Comparison of ENCODE assay signal across 8 cellular contexts in genomic region chr3:120559228-120560061, GRCh38. TPM values are rescaled to one million over a fixed set of nuclear protein-coding genes. Genes with fewer than 3 reads are reported as not detected.
DNase-seq lines count a peak whose midpoint lies in the region; ATAC-seq, FAIRE-seq and TF ChIP-seq lines count a peak whose summit lies in the region.
"Had no signal": no experiment of that assay in that cellular context is flagged by ENCODE, and none has a peak within 500 bp of the region (broad histone marks: within the 10 kb centered on the region; RNA-seq: fewer than 3 reads in every experiment).

No MANE protein-coding gene starts in this region.

- whole genome bisulfite sequencing in GM23248 (ENCODE audit: low coverage in 1 of 2, low lambda C conversion rate in 2 of 2, missing lambda C conversion rate in 2 of 2), 2 experiments: 3 to 4% methylated on average over 14 to 15 of the region's 15 CpGs
- 3 to 4% methylated on average over 15 of the region's 15 CpGs for WGBS in aorta, 2 donors

- H3K4me1 ChIP-seq in GM23248 (ENCODE audit: insufficient read depth): peaks cover 26% of the 10 kb centered on the region
- H3K4me1 ChIP-seq in KMS-11 (ENCODE audit: low read depth, poor library complexity, severe bottlenecking): peaks cover 25% of the 10 kb centered on the region
- H3K4me1 ChIP-seq in endothelial cell of umbilical vein (ENCODE audit: control insufficient read depth, extremely low read depth, insufficient read depth, low read length): peaks cover 26% of the 10 kb centered on the region
- peaks cover 49% of the 10 kb centered on the region for H3K4me1 ChIP-seq in muscle layer of colon (ENCODE audit: insufficient read depth, low read length)
- H3K4me1 ChIP-seq in aorta (ENCODE audit: control insufficient read depth in 1 of 2, insufficient read depth in 2 of 2, low read length in 2 of 2): no peaks in the 10 kb centered on the region

- peak overlapping the region; percentile 99 for H3K4me2 ChIP-seq in GM23248 (ENCODE audit: unreplicated experiment)
- H3K4me2 ChIP-seq in KMS-11: peak overlapping the region; percentile 97
- H3K4me2 ChIP-seq in endothelial cell of umbilical vein (ENCODE audit: insufficient read depth, low read length): peak overlapping the region; percentile 87

- H3K9me3 ChIP-seq in GM23248 (ENCODE audit: low read depth) (no peaks in the 10 kb centered on the region), endothelial cell of umbilical vein (replicated peaks; ENCODE audit: control insufficient read depth, insufficient read depth, low read length) (no peaks in the 10 kb centered on the region), muscle layer of colon (ENCODE audit: low read length) (no peaks in the 10 kb centered on the region), aorta (ENCODE audit: control insufficient read depth, low read length) (no peaks in the 10 kb centered on the region)

- H3F3A ChIP-seq in GM23248 (ENCODE audit: insufficient read depth): peaks cover 18% of the 10 kb centered on the region

- peak; percentile 80 for FAIRE-seq in endothelial cell of umbilical vein (lab: Jason Lieb, UNC)
- FAIRE-seq: endometrium had no signal

- no peaks in the 10 kb centered on the region for H3K36me3 Mint-ChIP-seq in T-cell

- peaks cover 8 to 11% of the 10 kb centered on the region in 2 donors for H3K27me3 Mint-ChIP-seq in T-cell

- H4K20me1 ChIP-seq in GM23248 (ENCODE audit: insufficient read depth) (no peaks in the 10 kb centered on the region), KMS-11 (ENCODE audit: insufficient read depth) (no peaks in the 10 kb centered on the region), endothelial cell of umbilical vein (replicated peaks; ENCODE audit: control insufficient read depth, extremely low read depth, insufficient read depth, low read length) (no peaks in the 10 kb centered on the region)

- H3K79me2 ChIP-seq in GM23248 (ENCODE audit: insufficient read depth) (peaks cover 9% of the 10 kb centered on the region; the same call in 1 of the 2 replicates), KMS-11 (ENCODE audit: insufficient read depth, low read depth) (no peaks in the 10 kb centered on the region), endothelial cell of umbilical vein (ENCODE audit: control insufficient read depth, insufficient read depth, low read length) (no peaks in the 10 kb centered on the region)

- peak overlapping the region; percentile 52 to 70 (median 56) for H3K4me3 Mint-ChIP-seq in T-cell

- H3K9me1 ChIP-seq in endothelial cell of umbilical vein (replicated peaks; ENCODE audit: control insufficient read depth, extremely low read depth, insufficient read depth, low read length): no peaks in the 10 kb centered on the region

- H3K9ac ChIP-seq in GM23248 (peak overlapping the region; percentile 97), KMS-11 (peak overlapping the region; percentile 89), endothelial cell of umbilical vein (replicated peaks; ENCODE audit: extremely low read depth, insufficient read depth, low read length) (peak overlapping the region; percentile 96), muscle layer of colon (ENCODE audit: low read length) (peak overlapping the region; percentile 74)

- H2AFZ ChIP-seq in GM23248 (peak overlapping the region; percentile 83), KMS-11 (ENCODE audit: low read depth) (peak overlapping the region; percentile 53), endothelial cell of umbilical vein (ENCODE audit: low read depth, low read length) (peak overlapping the region; percentile 79)

- no peaks in the 10 kb centered on the region for H3K9me2 ChIP-seq in GM23248 (ENCODE audit: insufficient read depth)

- no peaks in the 10 kb centered on the region for H3K27me3 ChIP-seq in GM06990 (replicated peaks; ENCODE audit: control insufficient read depth, insufficient read depth, low read length)
- H3K27me3 ChIP-seq in GM23248 (replicated peaks; ENCODE audit: insufficient read depth): no peaks in the 10 kb centered on the region
- no peaks in the 10 kb centered on the region for H3K27me3 ChIP-seq in KMS-11 (ENCODE audit: insufficient read depth, low read depth)
- no peaks in the 10 kb centered on the region for H3K27me3 ChIP-seq in endothelial cell of umbilical vein (ENCODE audit: control insufficient read depth in 2 of 2, insufficient read depth in 2 of 2, low read length in 2 of 2)
- H3K27me3 ChIP-seq in muscle layer of colon (ENCODE audit: control insufficient read depth in 1 of 2, insufficient read depth in 2 of 2, low read length in 2 of 2): no peaks in the 10 kb centered on the region
- H3K27me3 ChIP-seq in aorta (ENCODE audit: control insufficient read depth in 1 of 2, insufficient read depth in 2 of 2, low read length in 1 of 2): no peaks in the 10 kb centered on the region

- TF ChIP-seq CTCF in GM06990 (IDR thresholded peaks at IDR 0.05; ENCODE audit: insufficient read depth, low read length, poor library complexity, severe bottlenecking): no peak
- peak; percentile 4; the same call in 1 of the 2 replicates for TF ChIP-seq CTCF in KMS-11 (conservative IDR thresholded peaks at IDR 0.05; ENCODE audit: low read depth, low read length)
- TF ChIP-seq CTCF in endothelial cell of umbilical vein (IDR thresholded peaks at IDR 0.05; ENCODE audit: extremely low read depth in 1 of 2, insufficient read depth in 1 of 2, low read depth in 1 of 2, low read length in 2 of 2): no peak

- H3K36me3 ChIP-seq in GM06990 (ENCODE audit: control insufficient read depth, insufficient read depth, low read length) (no peaks in the 10 kb centered on the region), GM23248 (ENCODE audit: low read depth) (no peaks in the 10 kb centered on the region), KMS-11 (ENCODE audit: insufficient read depth) (no peaks in the 10 kb centered on the region), endothelial cell of umbilical vein (ENCODE audit: control insufficient read depth in 2 of 2, extremely low read depth in 1 of 2, insufficient read depth in 2 of 2, low read length in 2 of 2) (no peaks in the 10 kb centered on the region), muscle layer of colon (ENCODE audit: insufficient read depth, low read length) (no peaks in the 10 kb centered on the region), aorta (ENCODE audit: control insufficient read depth in 1 of 2, insufficient read depth in 2 of 2, low read length in 1 of 2) (no peaks in the 10 kb centered on the region)

- CTCF ChIA-PET in T-cell (lab: Charles Lee) (interaction anchor here (0.6 to 4.1 kb wide), 35 partner anchors 8 to 715 kb away, joined by 3 to 46 read pairs (median 6); partner anchors contain the start of genes NDUFB4 (in 2 of the 2), GTF2E1 (in 1 of the 2), LRRC58 (in 1 of the 2) and RABL3 (in 1 of the 2)), endothelial cell of umbilical vein (lab: Charles Lee) (interaction anchor here (0.6 to 9.0 kb wide), 51 partner anchors 8 to 1677 kb away, joined by 3 to 246 read pairs (median 4); partner anchors contain the start of genes FSTL1, LRRC58 and NDUFB4)

- POLR2A ChIA-PET in T-cell (lab: Charles Lee): interaction anchor here (0.5 to 1.1 kb wide), 5 partner anchors 9 to 464 kb away, joined by 3 to 6 read pairs (median 4); partner anchors contain the start of gene NDUFB4 (in 1 of the 2)
- POLR2A ChIA-PET in endothelial cell of umbilical vein (lab: Charles Lee): interaction anchor here (0.8 to 1.5 kb wide), 3 partner anchors 139 to 142 kb away, joined by 3 to 10 read pairs (median 5); no protein-coding TSS in a partner anchor

- dilution Hi-C loops in endothelial cell of umbilical vein (cut with MboI; ENCODE audit: extremely low pct_ligation_motif_present, low sequenced_read_pairs): no loop called here

- H3K27ac ChIP-seq in GM23248 (peak overlapping the region; percentile 88), KMS-11 (0 out of 2 replicates have a peak overlapping the region, but pooled peaks have one; percentile 23), endothelial cell of umbilical vein (ENCODE audit: insufficient read depth, low read depth, low read length) (peak overlapping the region; percentile 96), muscle layer of colon (ENCODE audit: low read depth, low read length) (peak overlapping the region; percentile 85), aorta (ENCODE audit: low read depth in 1 of 2, low read length in 2 of 2) (peak overlapping the region; percentile 82 to 84)

- H3K4me3 ChIP-seq in GM06990 (replicated peaks; ENCODE audit: low read depth, low read length) (peak overlapping the region; percentile 47), GM23248 (peak overlapping the region; percentile 85), KMS-11 (IDR thresholded peaks at IDR 0.05; ENCODE audit: insufficient read depth, low read depth, low read length) (no peak overlapping the region), endothelial cell of umbilical vein (replicated peaks in 1 of 3; ENCODE audit: insufficient read depth in 1 of 3, low read depth in 1 of 3, low read length in 3 of 3) (peak overlapping the region; percentile 22 to 85 (median 44)), muscle layer of colon (ENCODE audit: low read depth in 1 of 2, low read length in 2 of 2) (peak overlapping the region; percentile 31 to 63), aorta (ENCODE audit: low read length in 2 of 2) (peak overlapping the region; percentile 8 to 18)

- intact Hi-C loops in endothelial cell of umbilical vein (cut with micrococcal nuclease): loop anchor here (1.0 to 2.0 kb wide), 10 partner anchors 37 to 969 kb away; partner anchors contain the start of genes GSK3B, LRRC58, NDUFB4 and STXBP5L
- intact Hi-C loops in aorta (cut with DNase I): loop anchor here (1.0 to 5.0 kb wide), 8 partner anchors 52 to 317 kb away; partner anchors contain the start of gene FSTL1 (in 1 of the 2)

- in situ Hi-C loops in GM23248 (cut with MboI): loop anchor here (10.0 kb wide), 3 partner anchors 105 to 315 kb away; partner anchors contain the start of gene FSTL1

- BruUV-seq in endothelial cell of umbilical vein (replicated peaks; lab: Mats Ljungman, UMichigan): TSS peak; percentile 75

- no peak overlapping the region for H3K27ac Mint-ChIP-seq in T-cell

- TF ChIP-seq POLR2A in endothelial cell of umbilical vein (IDR thresholded peaks at IDR 0.05; ENCODE audit: low read depth, low read length): no peak

- H3K9me3 Mint-ChIP-seq in T-cell: no peaks in the 10 kb centered on the region

- ATAC-seq in T-cell (replicated peaks in 1 of 4): peak; percentile 22 to 53 (median 34)
- peak; percentile 60 for ATAC-seq in aorta (ENCODE audit: low FRiP score)

- peaks cover 16 to 25% (median 18%) of the 10 kb centered on the region in 3 donors for H3K4me1 Mint-ChIP-seq in T-cell

- no peak for DNase-seq in GM06990 (ENCODE audit: extremely low read depth, insufficient read length)
- peak; percentile 89 for DNase-seq in GM23248
- peak in 1 of 34 experiments; percentile 4 for DNase-seq in T-cell
- DNase-seq in endothelial cell of umbilical vein (ENCODE audit: low read depth, low spot score): peak; percentile 73
- DNase-seq in aorta: peak; percentile 53 to 80

RNA-seq across cellular contexts. Expression of gene NDUFB4, which starts 36.7 kb away (rescaled TPM):
- 32.9 and 105 TPM in 2 replicates for total RNA-seq in GM23248 (2014; rRNA removed; shearing (Covaris generic))
- polyA plus RNA-seq in GM23248 (2016; fragmentation: Nextera tagmentation; extraction: Ambion mirVana) (246 and 250 TPM in 2 replicates), endothelial cell of umbilical vein (191 and 210 TPM in 2 replicates), aorta (100 to 1,000 TPM; 183 to 191 TPM)
- total RNA-seq in T-cell (10 to 100 TPM; 59.3 to 79.6 (median 73.6) TPM), endothelial cell of umbilical vein (140 TPM in 2 replicates), aorta (10 to 100 TPM; 84.4 to 91.1 TPM)
- polyA plus RNA-seq in endothelial cell of umbilical vein (2011; cell fraction: cytosol; rRNA removed): 343 and 356 TPM in 2 replicates
- polyA plus RNA-seq in endothelial cell of umbilical vein (2011; cell fraction: nucleus; rRNA removed): 127 and 147 TPM in 2 replicates
- polyA plus RNA-seq in endothelial cell of umbilical vein (2012): 140 and 175 TPM in 2 replicates
- polyA minus RNA-seq in endothelial cell of umbilical vein: 82.7 and 87.0 TPM in 2 replicates
- polyA minus RNA-seq in endothelial cell of umbilical vein (2011; cell fraction: cytosol; rRNA and poly(A)+ RNA removed): 186 TPM
- 38.2 and 42.2 TPM in 2 replicates for polyA minus RNA-seq in endothelial cell of umbilical vein (2011; cell fraction: nucleus; rRNA and poly(A)+ RNA removed)

Comparison
In these comparisons a context has a peak if more than half of its experiments do, and no peak if none do; other contexts are left out.
1. H3K27ac ChIP-seq: peak in every context shown above with its lines; median percentile 96 in endothelial cell of umbilical vein; 88 in GM23248; 85 in muscle layer of colon; 83 in aorta; 23 in KMS-11.